In the genomic region with DNA sequence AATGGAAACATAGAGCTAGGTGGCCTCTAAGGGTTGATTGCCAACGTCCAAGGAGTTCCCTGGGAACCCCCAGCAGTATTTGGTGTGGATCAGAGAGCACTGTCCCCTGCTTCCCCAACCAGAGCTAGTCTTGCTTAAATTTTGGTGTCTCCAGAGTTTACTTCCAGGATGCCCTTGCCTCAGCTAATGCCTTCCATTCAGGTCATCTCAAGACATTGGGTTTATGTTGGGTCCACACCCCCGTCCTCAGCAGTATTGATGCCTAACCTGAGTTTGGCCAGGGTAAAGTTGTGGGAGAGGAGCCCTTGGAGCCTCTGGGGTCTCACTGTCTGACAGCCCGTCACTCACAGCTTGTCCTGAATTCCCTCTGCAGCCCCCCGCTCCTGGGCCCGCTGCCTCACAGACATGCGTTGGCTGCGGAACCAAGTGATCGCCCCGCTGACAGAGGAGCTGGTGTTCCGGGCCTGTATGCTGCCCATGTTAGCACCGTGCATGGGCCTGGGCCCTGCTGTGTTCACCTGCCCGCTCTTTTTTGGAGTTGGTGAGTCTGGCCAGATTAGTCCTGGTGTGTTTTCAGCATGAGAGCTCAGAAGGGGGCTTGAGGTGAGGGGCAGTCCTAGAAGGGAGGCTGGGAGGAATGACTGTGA, we compare ENCODE assay signal across 8 cellular contexts. TPM values are rescaled to one million over a fixed set of nuclear protein-coding genes. Genes with fewer than 3 reads are reported as not detected.
DNase-seq lines count a peak whose midpoint lies in the region; ATAC-seq and TF ChIP-seq lines count a peak whose summit lies in the region.

No MANE protein-coding gene starts in this region.

- DNase-seq in LNCaP clone FGC (ENCODE audit: low read depth): no peak
- DNase-seq in cardiac fibroblast (ENCODE audit: low read depth in 2 of 2): no peak
- no peak for DNase-seq in naive thymus-derived CD8-positive, alpha-beta T cell
- DNase-seq in NCI-H1105 (lab: John Stamatoyannopoulos, UW): no peak
- DNase-seq in NCI-H526 (lab: John Stamatoyannopoulos, UW): no peak

- no peaks in the 10 kb centered on the region for H3K9me3 Mint-ChIP-seq in naive thymus-derived CD8-positive, alpha-beta T cell

- H3K9ac ChIP-seq in BLaER1 treated with 17β-estradiol and CSF1 and Interleukin-3, amounts not matched to agents 10 nM and 100 nM: peak overlapping the region; percentile 95 to 100 (median 99)

- H3K27ac Mint-ChIP-seq in naive thymus-derived CD8-positive, alpha-beta T cell: peak overlapping the region; percentile 84 to 97 (median 94)

- H3K27ac ChIP-seq in BLaER1 treated with 17β-estradiol and CSF1 and Interleukin-3, amounts not matched to agents 10 nM and 100 nM: peak overlapping the region in 6 of 11 experiments; percentile 97 to 100 (median 99); a peak in 7 of 22 replicates

- peak overlapping the region; percentile 84 to 98 (median 96) for H3K4me3 ChIP-seq in BLaER1 treated with 17β-estradiol and CSF1 and Interleukin-3, amounts not matched to agents 10 nM and 100 nM
- H3K4me3 ChIP-seq in LNCaP clone FGC (ENCODE audit: low read depth, low read length): peak overlapping the region; percentile 97
- H3K4me3 ChIP-seq in cardiac fibroblast (replicated peaks in 1 of 2; ENCODE audit: low read depth in 2 of 2, low read length in 2 of 2): peak overlapping the region; percentile 98 to 99

- peaks cover 23 to 62% (median 43%) of the 10 kb centered on the region in 11 experiments; a peak in 20 of 22 replicates for H4K20me1 ChIP-seq in BLaER1 treated with 17β-estradiol and CSF1 and Interleukin-3, amounts not matched to agents 10 nM and 100 nM

- peaks cover 28 to 50% (median 39%) of the 10 kb centered on the region in 4 donors for H3K4me1 Mint-ChIP-seq in naive thymus-derived CD8-positive, alpha-beta T cell

- peak overlapping the region; percentile 92 to 99 (median 95) for H3K4me2 ChIP-seq in BLaER1 treated with 17β-estradiol and CSF1 and Interleukin-3, amounts not matched to agents 10 nM and 100 nM

- peaks cover 0 to 13% (median 4%) of the 10 kb centered on the region in 3 donors for H3K36me3 Mint-ChIP-seq in naive thymus-derived CD8-positive, alpha-beta T cell

- no peaks in the 10 kb centered on the region for H3K27me3 ChIP-seq in BLaER1 treated with 17β-estradiol and CSF1 and Interleukin-3, amounts not matched to agents 10 nM and 100 nM

- H3K9me3 ChIP-seq in BLaER1 treated with 17β-estradiol and CSF1 and Interleukin-3, amounts not matched to agents 10 nM and 100 nM (replicated peaks in 1 of 11): no peaks in the 10 kb centered on the region

- no peaks in the 10 kb centered on the region for H3K27me3 Mint-ChIP-seq in naive thymus-derived CD8-positive, alpha-beta T cell

- H3K4me3 Mint-ChIP-seq in naive thymus-derived CD8-positive, alpha-beta T cell: peak overlapping the region; percentile 81 to 94 (median 92)

- peaks cover 43 to 75% (median 52%) of the 10 kb centered on the region in 11 experiments for H3K36me3 ChIP-seq in BLaER1 treated with 17β-estradiol and CSF1 and Interleukin-3, amounts not matched to agents 10 nM and 100 nM

- ATAC-seq in naive thymus-derived CD8-positive, alpha-beta T cell: no peak
- ATAC-seq in HG03432 (IDR thresholded peaks at IDR 0.05; ENCODE audit: unreplicated experiment) (no peak), GM18519 (IDR thresholded peaks at IDR 0.05; ENCODE audit: low FRiP score, unreplicated experiment) (no peak)

- POLR2A ChIA-PET in naive thymus-derived CD8-positive, alpha-beta T cell (lab: Charles Lee): interaction anchor here (2.3 to 4.1 kb wide), 3 partner anchors 10 to 14 kb away, joined by 10 to 35 read pairs (median 13); no protein-coding TSS in a partner anchor

- peaks cover 33 to 69% (median 58%) of the 10 kb centered on the region in 10 experiments for H3K4me1 ChIP-seq in BLaER1 treated with 17β-estradiol and CSF1 and Interleukin-3, amounts not matched to agents 10 nM and 100 nM

- no peak for TF ChIP-seq CTCF in LNCaP clone FGC (IDR thresholded peaks at IDR 0.05; ENCODE audit: control insufficient read depth, extremely low read depth, insufficient read depth)
- no peak for TF ChIP-seq CTCF in cardiac fibroblast (IDR thresholded peaks at IDR 0.05; ENCODE audit: low read depth, low read length)

RNA-seq across cellular contexts. Expression of a gene that starts 1.4 kb away (rescaled TPM):
- total RNA-seq in naive thymus-derived CD8-positive, alpha-beta T cell: 10 to 100 TPM; 32.2 to 32.9 TPM
- 10 to 100 TPM; 18.1 to 27.1 (median 18.4) TPM for polyA plus RNA-seq in naive thymus-derived CD8-positive, alpha-beta T cell

RNA-seq across cellular contexts. Expression of a gene that starts 12.2 kb away (rescaled TPM):
- 1 to 10 TPM; 1.2 to 1.3 TPM for total RNA-seq in naive thymus-derived CD8-positive, alpha-beta T cell
- under 1 TPM in 2 of 3 donors, not detected in 1; 0.09 to 0.12 TPM for polyA plus RNA-seq in naive thymus-derived CD8-positive, alpha-beta T cell
